In the genomic region with DNA sequence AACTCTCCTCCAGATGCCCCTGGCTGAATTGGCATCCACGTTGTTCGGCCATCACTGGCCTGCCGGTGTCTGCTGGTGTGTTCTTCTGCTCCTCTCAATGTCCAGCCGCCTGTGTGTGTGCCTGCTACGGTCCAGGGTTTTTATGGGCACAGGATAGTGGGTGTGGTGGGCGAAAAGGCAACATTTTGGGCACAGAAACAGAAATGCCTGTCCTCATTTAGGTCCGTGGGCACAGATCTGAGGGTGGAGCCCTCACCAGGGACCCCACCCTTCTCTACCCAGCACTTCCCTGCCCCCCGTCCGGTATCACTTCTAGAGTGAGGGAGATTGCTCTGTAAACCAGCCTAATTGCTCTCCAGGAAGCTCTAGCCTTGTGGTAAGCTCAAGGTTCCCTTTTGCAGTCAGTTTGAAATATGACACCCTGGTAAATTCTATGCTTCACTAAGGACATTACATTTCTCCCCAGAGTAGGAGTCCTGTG, we compare ENCODE assay signal across 8 cellular contexts.
DNase-seq lines count a peak whose midpoint lies in the region; ATAC-seq and TF ChIP-seq lines count a peak whose summit lies in the region.

No MANE protein-coding gene starts in this region.

- H3K4me3 ChIP-seq in AG04449 (ENCODE audit: low read depth, low read length): no peak overlapping the region
- H3K4me3 ChIP-seq in heart left ventricle: no peak overlapping the region
- H3K4me3 ChIP-seq in brain microvascular endothelial cell (ENCODE audit: low read depth, low read length): no peak overlapping the region
- no peak overlapping the region for H3K4me3 ChIP-seq in BE2C (ENCODE audit: low read depth, low read length)

- CTCF ChIA-PET in AG04449 (lab: Yijun Ruan, JAX): no interaction called here

- in situ Hi-C loops in brain microvascular endothelial cell (cut with HindIII; ENCODE audit: low pct_ligation_motif_present, low sequenced_read_pairs): no loop called here

- DNase-seq in AG04449 (ENCODE audit: low read depth, low spot score) (peak; percentile 5), NOMO-1 (lab: John Stamatoyannopoulos, UW; ENCODE audit: unreplicated experiment in 2 of 2) (peak; percentile 74 to 94), heart left ventricle (no peak), NK-92 (lab: John Stamatoyannopoulos, UW; ENCODE audit: unreplicated experiment) (no peak), brain microvascular endothelial cell (no peak), BE2C (no peak)

- POLR2A ChIA-PET in AG04449 (lab: Yijun Ruan, JAX): no interaction called here

- intact Hi-C loops in heart left ventricle (cut with DNase I): no loop called here

- H3K9me3 ChIP-seq in heart left ventricle (peaks cover 0 to 6% (median 0%) of the 10 kb centered on the region in 12 donors), BE2C (peaks cover 2% of the 10 kb centered on the region; the same call in 1 of the 2 replicates)

- ATAC-seq in GM18907 (IDR thresholded peaks at IDR 0.05; ENCODE audit: unreplicated experiment) (peak; percentile 74), HG03039 (IDR thresholded peaks at IDR 0.05; ENCODE audit: unreplicated experiment) (peak; percentile 66), heart left ventricle (peak in 3 of 4 donors; percentile 13 to 66 (median 34))

- no peak for TF ChIP-seq POLR2A in heart left ventricle (IDR thresholded peaks at IDR 0.05)

- H3K36me3 ChIP-seq in heart left ventricle (no peaks in the 10 kb centered on the region), brain microvascular endothelial cell (replicated peaks) (no peaks in the 10 kb centered on the region), BE2C (no peaks in the 10 kb centered on the region)

- WGBS in heart left ventricle, 4 donors: 71 to 80% (median 75%) methylated on average over 9 of the region's 9 CpGs

- no peak for TF ChIP-seq CTCF in AG04449 (IDR thresholded peaks at IDR 0.05; ENCODE audit: insufficient read depth, low read length, missing control alignments)
- TF ChIP-seq CTCF in heart left ventricle (IDR thresholded peaks at IDR 0.05): no peak
- no peak for TF ChIP-seq CTCF in brain microvascular endothelial cell (IDR thresholded peaks at IDR 0.05; ENCODE audit: low read depth, low read length, missing control alignments)
- no peak for TF ChIP-seq CTCF in BE2C (IDR thresholded peaks at IDR 0.05; ENCODE audit: low read depth, low read length)

- H3K4me1 ChIP-seq in heart left ventricle (peaks cover 0 to 13% (median 0%) of the 10 kb centered on the region in 12 donors), BE2C (peaks cover 33% of the 10 kb centered on the region)

- H3K27me3 ChIP-seq in heart left ventricle: no peaks in the 10 kb centered on the region
- no peaks in the 10 kb centered on the region for H3K27me3 ChIP-seq in brain microvascular endothelial cell (replicated peaks)
- H3K27me3 ChIP-seq in BE2C: no peaks in the 10 kb centered on the region

- H3K27ac ChIP-seq in heart left ventricle (peak overlapping the region in 1 of 12 donors; percentile 89), brain microvascular endothelial cell (no peak overlapping the region)

Comparison
In these comparisons a context has a peak if more than half of its experiments do, and no peak if none do; other contexts are left out.
1. DNase-seq: peak in AG04449 (single experiment) and NOMO-1 (2 of 2); none in heart left ventricle (0 of 5), NK-92 (single experiment), brain microvascular endothelial cell (single experiment) and BE2C (single experiment).
2. Peak in every context shown above with its lines, with median percentiles within 50 percentile points of each other: ATAC-seq.